In the genomic region with DNA sequence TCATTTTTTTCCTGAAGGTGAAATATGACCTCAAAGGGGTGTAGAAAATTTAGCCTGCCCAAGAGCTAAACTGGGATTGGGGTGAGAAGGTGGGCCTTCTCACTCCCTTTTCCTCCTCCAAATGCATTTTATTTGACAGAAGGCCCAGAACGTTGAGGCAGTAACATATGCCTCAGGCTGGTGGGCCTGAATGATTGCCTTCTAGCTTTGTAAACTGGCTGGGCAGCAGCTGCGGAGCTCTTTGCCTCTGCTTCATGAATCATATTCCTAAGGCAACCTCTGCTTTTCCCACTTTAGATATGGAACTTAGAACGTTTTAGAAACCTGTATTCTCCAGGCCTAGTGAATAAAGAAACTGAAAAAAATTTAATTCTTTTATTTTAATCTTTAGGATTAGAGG, we compare ENCODE assay signal across 21 cellular contexts. TPM values are rescaled to one million over a fixed set of nuclear protein-coding genes. Genes with fewer than 3 reads are reported as not detected.
DNase-seq lines count a peak whose midpoint lies in the region; ATAC-seq, FAIRE-seq and TF ChIP-seq lines count a peak whose summit lies in the region.
"Had no signal": no experiment of that assay in that cellular context is flagged by ENCODE, and none has a peak within 500 bp of the region (broad histone marks: within the 10 kb centered on the region; RNA-seq: fewer than 3 reads in every experiment).

No MANE protein-coding gene starts in this region.

- no peaks in the 10 kb centered on the region for H3K9me3 Mint-ChIP-seq in activated T-cell treated with anti-CD3 and anti-CD28 coated beads, Interleukin-2, amount 50 U/mL, for 24 hours
- H3K9me3 Mint-ChIP-seq: CD8-positive, alpha-beta T cell had no signal

- peaks cover 6 to 15% of the 10 kb centered on the region in 2 experiments for H3K4me1 ChIP-seq in K562 (replicated peaks in 1 of 2; ENCODE audit: control insufficient read depth in 2 of 2, insufficient read depth in 2 of 2, low read length in 2 of 2)
- peaks cover 0 to 12% (median 0%) of the 10 kb centered on the region in 3 donors for H3K4me1 ChIP-seq in pancreas

- no peaks in the 10 kb centered on the region; a peak in 1 of 5 replicates for H3K27me3 ChIP-seq in K562 (ENCODE audit: control insufficient read depth in 2 of 2, insufficient read depth in 2 of 2, low read length in 2 of 2)
- H3K27me3 ChIP-seq in pancreas = peaks cover 0 to 4% (median 0%) of the 10 kb centered on the region in 4 donors
- no peaks in the 10 kb centered on the region for H3K27me3 ChIP-seq in WERI-Rb-1 (ENCODE audit: insufficient read depth, low read depth, severe bottlenecking)
- H3K27me3 ChIP-seq: BLaER1 had no signal

- H3K36me3 Mint-ChIP-seq in activated T-cell treated with anti-CD3 and anti-CD28 coated beads, Interleukin-2, amount 50 U/mL, for 24 hours (ENCODE audit: low read depth) = no peaks in the 10 kb centered on the region
- H3K36me3 Mint-ChIP-seq: CD8-positive, alpha-beta T cell had no signal

- intact Hi-C loops in K562 (cut with micrococcal nuclease) (no loop called here), pancreas (cut with DNase I) (no loop called here)

- H3K4me3 ChIP-seq in K562 = no peak overlapping the region
- no peak overlapping the region for H3K4me3 ChIP-seq in pancreas
- H3K4me3 ChIP-seq in WERI-Rb-1 (ENCODE audit: low read depth, low read length) = no peak overlapping the region
- H3K4me3 ChIP-seq: BLaER1 had no signal

- TF ChIP-seq CTCF in K562 (IDR thresholded peaks at IDR 0.05 in 2 of 3, conservative IDR thresholded peaks at IDR 0.05 in 1 of 3; ENCODE audit: insufficient read depth in 2 of 3, low read depth in 1 of 3, low read length in 3 of 3) = no peak
- no peak for TF ChIP-seq CTCF in pancreas (IDR thresholded peaks at IDR 0.05)
- no peak for TF ChIP-seq CTCF in WERI-Rb-1 (IDR thresholded peaks at IDR 0.05; ENCODE audit: low read depth, low read length)

- no peaks in the 10 kb centered on the region for H3K36me3 ChIP-seq in K562 (ENCODE audit: control insufficient read depth, insufficient read depth, low read length)
- no peaks in the 10 kb centered on the region for H3K36me3 ChIP-seq in pancreas
- H3K36me3 ChIP-seq in WERI-Rb-1 = peaks cover 13% of the 10 kb centered on the region
- H3K36me3 ChIP-seq: BLaER1 had no signal

- BruUV-seq in K562 (replicated peaks; lab: Mats Ljungman, UMichigan) = no TSS peak

- WGBS in K562 (ENCODE audit: insufficient coverage, low coverage, missing lambda C conversion rate) = 54% methylated on average over 3 of the region's 3 CpGs
- WGBS in pancreas, 2 donors = 48 to 51% methylated on average over 3 of the region's 3 CpGs

- no peak for TF ChIP-seq RAD21 in K562 (CRISPR knock-in tag; conservative IDR thresholded peaks at IDR 0.05 in 1 of 2, IDR thresholded peaks at IDR 0.05 in 1 of 2)

- no peak for ATAC-seq in K562
- peak in 3 of 4 donors; percentile 43 to 49 (median 44) for ATAC-seq in pancreas
- no peak for ATAC-seq in GM18517 (IDR thresholded peaks at IDR 0.05; ENCODE audit: unreplicated experiment)
- ATAC-seq: CD8-positive, alpha-beta T cell; HCT116 had no signal

- TF ChIP-seq POLR2A in K562 (conservative IDR thresholded peaks at IDR 0.05) = no peak

- no peak overlapping the region for H3K27ac Mint-ChIP-seq in activated T-cell treated with anti-CD3 and anti-CD28 coated beads, Interleukin-2, amount 50 U/mL, for 24 hours
- H3K27ac Mint-ChIP-seq: CD14-positive monocyte; CD8-positive, alpha-beta T cell; HFFc6 had no signal

- in situ Hi-C loops in K562 (cut with MboI) = no loop called here

- peaks cover 34% of the 10 kb centered on the region for H3K27me3 Mint-ChIP-seq in activated T-cell treated with anti-CD3 and anti-CD28 coated beads, Interleukin-2, amount 50 U/mL, for 24 hours

- peak overlapping the region; percentile 28; the same call in 1 of the 2 replicates for H2AFZ ChIP-seq in K562 (ENCODE audit: low read depth, low read length)

- no peak overlapping the region for H3K4me3 Mint-ChIP-seq in activated T-cell treated with anti-CD3 and anti-CD28 coated beads, Interleukin-2, amount 50 U/mL, for 24 hours
- H3K4me3 Mint-ChIP-seq: CD14-positive monocyte; CD8-positive, alpha-beta T cell; HFFc6 had no signal

- CTCF ChIA-PET in K562 (lab: Yijun Ruan, JAX; ENCODE audit: low intra/inter-chr PET ratio) = no interaction called here

- H3K9ac ChIP-seq in K562 (ENCODE audit: insufficient read depth in 1 of 2, low read depth in 2 of 2, low read length in 2 of 2) = no peak overlapping the region
- H3K9ac ChIP-seq: BLaER1 had no signal

- FAIRE-seq in K562 (lab: Jason Lieb, UNC) (no peak), pancreas (lab: Jason Lieb, UNC) (no peak)
- FAIRE-seq: GM18507 had no signal

- DNase-seq in NCI-H82 (lab: John Stamatoyannopoulos, UW) (peak; percentile 21), NCI-H82 treated with DMSO at 0.1 percent for 48 hours (lab: John Stamatoyannopoulos, UW; ENCODE audit: unreplicated experiment) (no peak), LHCN-M2 (ENCODE audit: low read depth) (peak; percentile 51), K562 (ENCODE audit: extremely low read depth in 1 of 4, low spot score in 3 of 4) (no peak), pancreas (no peak), WERI-Rb-1 (no peak)
- DNase-seq in activated T-cell treated with anti-CD3 and anti-CD28 coated beads, Interleukin-2, amount 50 U/mL, for 24 hours = no peak
- DNase-seq: 8988T; Calu3; CD8-positive, alpha-beta T cell; GDM1; GOT3; H7; HFFc6 had no signal

- peaks cover 8% of the 10 kb centered on the region for H3K9me3 ChIP-seq in K562 (replicated peaks; ENCODE audit: control insufficient read depth, insufficient read depth, low read depth, low read length)
- no peaks in the 10 kb centered on the region for H3K9me3 ChIP-seq in pancreas
- H3K9me3 ChIP-seq in WERI-Rb-1 (ENCODE audit: severe bottlenecking) = no peaks in the 10 kb centered on the region
- H3K9me3 ChIP-seq: BLaER1 had no signal

- no peak overlapping the region for H3K4me2 ChIP-seq in K562 (ENCODE audit: insufficient read depth, low read length)
- H3K4me2 ChIP-seq: BLaER1 had no signal

- no peak for TF ChIP-seq EP300 in K562 (IDR thresholded peaks at IDR 0.05; ENCODE audit: low read length)

- H4K20me1 ChIP-seq in K562 (replicated peaks; ENCODE audit: control insufficient read depth, insufficient read depth, low read length) = no peaks in the 10 kb centered on the region
- H4K20me1 ChIP-seq: BLaER1 had no signal

- POLR2A ChIA-PET in K562 (lab: Yijun Ruan, JAX) = interaction anchor here (0.7 kb wide), 1 partner anchor 13 kb away, joined by 5 read pairs; no protein-coding TSS in a partner anchor

- H3K9me1 ChIP-seq in K562 (ENCODE audit: control insufficient read depth, insufficient read depth, low read length) = no peaks in the 10 kb centered on the region

- H3K79me2 ChIP-seq in K562 (ENCODE audit: control insufficient read depth, insufficient read depth, low read length) = no peaks in the 10 kb centered on the region

- H3K27ac ChIP-seq in K562 (ENCODE audit: extremely low read depth, low read depth, low read length) (no peak overlapping the region), pancreas (peak overlapping the region in 1 of 4 donors; percentile 21), WERI-Rb-1 (no peak overlapping the region)
- H3K27ac ChIP-seq: BLaER1, HL-60 had no signal

- H3K4me1 Mint-ChIP-seq in activated T-cell treated with anti-CD3 and anti-CD28 coated beads, Interleukin-2, amount 50 U/mL, for 24 hours (ENCODE audit: low read depth) = peaks cover under 1% of the 10 kb centered on the region

TF ChIP-seq in K562, 482 proteins besides CTCF, POLR2A, EP300 and RAD21 (continues in another document):
- no peak for TF ChIP-seq MAZ (CRISPR knock-in tag; conservative IDR thresholded peaks at IDR 0.05 in 1 of 2, IDR thresholded peaks at IDR 0.05 in 1 of 2)

RNA-seq across cellular contexts. Expression of a gene that starts 11.3 kb away (rescaled TPM):
- total RNA-seq in LHCN-M2 (2014; rRNA removed) = 74.3 and 86.8 TPM in 2 replicates
- polyA plus RNA-seq in LHCN-M2 (2012) = 18.3 TPM
- not detected in 2 replicates for total RNA-seq in K562 (2011; cell fraction: chromatin; rRNA removed; ENCODE audit: low replicate concordance)
- total RNA-seq in K562 (2011; cell fraction: nucleolus; rRNA removed) = not detected in 2 replicates
- total RNA-seq in K562 (2011; cell fraction: nucleoplasm; rRNA removed) = not detected in 2 replicates
- total RNA-seq in K562 (2014; rRNA removed) = not detected in 2 replicates
- not detected in 2 replicates for total RNA-seq in K562 (2014; rRNA removed; fragmentation: Illumina TruSeq; extraction: Trizol)
- not detected in 2 replicates for total RNA-seq in K562 (2015; rRNA removed; fragmentation: Illumina TruSeq; extraction: Trizol)
- total RNA-seq in K562 (2021) = 0.07 and 0.40 TPM in 2 replicates
- not detected in 2 replicates for polyA plus RNA-seq in K562 (2011; rRNA removed)
- polyA plus RNA-seq in K562 (2011; cell fraction: cytosol; rRNA removed) = not detected in 2 replicates
- polyA plus RNA-seq in K562 (2011; cell fraction: nucleus; rRNA removed) = not detected in 2 replicates
- polyA plus RNA-seq in K562 (2012) = not detected in 2 replicates
- polyA plus RNA-seq in K562 (2014; fragmentation: Illumina TruSeq; extraction: Trizol) = not detected in 2 replicates
- polyA plus RNA-seq in K562 (2014; fragmentation: Nextera tagmentation; extraction: Ambion mirVana) = not detected
- not detected in 2 replicates for polyA plus RNA-seq in K562 (2014; rRNA removed)
- polyA minus RNA-seq in K562 (2011; rRNA and poly(A)+ RNA removed) = not detected in 2 replicates
- not detected in 2 replicates for polyA minus RNA-seq in K562 (2011; cell fraction: cytosol; rRNA and poly(A)+ RNA removed)
- not detected in 2 replicates for polyA minus RNA-seq in K562 (2011; cell fraction: nucleus; rRNA and poly(A)+ RNA removed)
- 1 to 10 TPM in 1 of 6 donors, under 1 TPM in 5; 0.14 to 1.5 (median 0.60) TPM for total RNA-seq in pancreas
- polyA plus RNA-seq in pancreas = under 1 TPM; 0.28 to 0.49 TPM

RNA-seq across cellular contexts. Expression of a gene that starts 57.9 kb away (rescaled TPM):
- total RNA-seq in LHCN-M2 (2014; rRNA removed) (7.9 and 9.0 TPM in 2 replicates), K562 (2014; rRNA removed) (0.37 and 0.41 TPM in 2 replicates), K562 (2014; rRNA removed; fragmentation: Illumina TruSeq; extraction: Trizol) (1.1 and 1.4 TPM in 2 replicates), K562 (2015; rRNA removed; fragmentation: Illumina TruSeq; extraction: Trizol) (0.68 and 0.76 TPM in 2 replicates), K562 (2021) (2.0 and 2.7 TPM in 2 replicates), pancreas (not detected)
- polyA plus RNA-seq in LHCN-M2 (2012) = 16.4 TPM
- total RNA-seq in K562 (2011; cell fraction: chromatin; rRNA removed; ENCODE audit: low replicate concordance) = 3.0 and 3.2 TPM in 2 replicates
- 2.0 and 3.2 TPM in 2 replicates for total RNA-seq in K562 (2011; cell fraction: nucleolus; rRNA removed)
- 3.2 and 6.8 TPM in 2 replicates for total RNA-seq in K562 (2011; cell fraction: nucleoplasm; rRNA removed)
- polyA plus RNA-seq in K562 (2011; rRNA removed) (2.2 and 2.7 TPM in 2 replicates), K562 (2014; fragmentation: Illumina TruSeq; extraction: Trizol) (1.4 TPM in 2 replicates), K562 (2014; fragmentation: Nextera tagmentation; extraction: Ambion mirVana) (under 1 TPM; 0.38 to 0.61 TPM), K562 (2014; rRNA removed) (1.1 and 1.2 TPM in 2 replicates), pancreas (not detected)
- 1.3 and 3.6 TPM in 2 replicates for polyA plus RNA-seq in K562 (2011; cell fraction: cytosol; rRNA removed)
- polyA plus RNA-seq in K562 (2011; cell fraction: nucleus; rRNA removed) = 0.93 and 2.8 TPM in 2 replicates
- 1.2 and 2.4 TPM in 2 replicates for polyA plus RNA-seq in K562 (2012)
- 2.2 and 2.5 TPM in 2 replicates for polyA minus RNA-seq in K562 (2011; rRNA and poly(A)+ RNA removed)
- 1.7 and 4.0 TPM in 2 replicates for polyA minus RNA-seq in K562 (2011; cell fraction: cytosol; rRNA and poly(A)+ RNA removed)
- polyA minus RNA-seq in K562 (2011; cell fraction: nucleus; rRNA and poly(A)+ RNA removed) = 3.9 and 6.6 TPM in 2 replicates
- total RNA-seq: A673, H7 had no signal
- polyA plus RNA-seq: CD14-positive monocyte had no signal

Comparison
In these comparisons a context has a peak if more than half of its experiments do, and no peak if none do; other contexts are left out.
1. DNase-seq: peak in NCI-H82 (single experiment) and LHCN-M2 (single experiment); none in NCI-H82 treated with DMSO at 0.1 percent for 48 hours (single experiment), K562 (0 of 4), pancreas (0 of 6), WERI-Rb-1 (single experiment) and activated T-cell treated with anti-CD3 and anti-CD28 coated beads, Interleukin-2, amount 50 U/mL, for 24 hours (single experiment).
2. ATAC-seq: peak in pancreas (3 of 4); none in K562 (single experiment) and GM18517 (single experiment).
3. RNA of a gene that starts 11.3 kb away (total RNA-seq): 74.3 to 86.8 TPM in LHCN-M2; 0.14 to 1.5 TPM in pancreas and 0.07 to 0.40 TPM in K562; every median in the first group is over 10 times any median in the second.